ENCODE assay signal across 19 cellular contexts in genomic region chr1:186239211-186239610, GRCh38. TPM values are rescaled to one million over a fixed set of nuclear protein-coding genes. Genes with fewer than 3 reads are reported as not detected.
"Had no signal": no experiment of that assay in that cellular context is flagged by ENCODE, and none has a peak within 500 bp of the region (broad histone marks: within the 10 kb centered on the region; RNA-seq: fewer than 3 reads in every experiment).

No MANE protein-coding gene starts in this region.

- H3K27me3 Mint-ChIP-seq: activated B cell treated with CpG ODN at 0.5 μM for 24 hours; activated CD4-positive, alpha-beta memory T cell treated with anti-CD3 and anti-CD28 coated beads for 36 hours had no signal

- H3K27ac Mint-ChIP-seq: activated B cell treated with CpG ODN at 0.5 μM for 24 hours; activated CD4-positive, alpha-beta memory T cell treated with anti-CD3 and anti-CD28 coated beads for 36 hours; activated naive CD4-positive, alpha-beta T cell treated with anti-CD3 and anti-CD28 coated beads for 36 hours; memory B cell; stimulated activated naive B cell treated with anti-CD40 and anti-IgM and Interleukin-4, amounts not matched to agents 10 μg/mL and 1 μg/mL and 100 μg/mL, for 72 hours had no signal

- H3K9me3 Mint-ChIP-seq: activated B cell treated with CpG ODN at 0.5 μM for 24 hours; activated CD4-positive, alpha-beta memory T cell treated with anti-CD3 and anti-CD28 coated beads for 36 hours; activated naive CD4-positive, alpha-beta T cell treated with anti-CD3 and anti-CD28 coated beads for 36 hours; memory B cell; stimulated activated naive B cell treated with anti-CD40 and anti-IgM and Interleukin-4, amounts not matched to agents 10 μg/mL and 1 μg/mL and 100 μg/mL, for 72 hours had no signal

- H3K36me3 Mint-ChIP-seq: activated CD4-positive, alpha-beta memory T cell treated with anti-CD3 and anti-CD28 coated beads for 36 hours; memory B cell; stimulated activated naive B cell treated with anti-CD40 and anti-IgM and Interleukin-4, amounts not matched to agents 10 μg/mL and 1 μg/mL and 100 μg/mL, for 72 hours had no signal

- H3K4me3 Mint-ChIP-seq: activated B cell treated with CpG ODN at 0.5 μM for 24 hours; activated CD4-positive, alpha-beta memory T cell treated with anti-CD3 and anti-CD28 coated beads for 36 hours; activated naive CD4-positive, alpha-beta T cell treated with anti-CD3 and anti-CD28 coated beads for 36 hours; memory B cell; stimulated activated naive B cell treated with anti-CD40 and anti-IgM and Interleukin-4, amounts not matched to agents 10 μg/mL and 1 μg/mL and 100 μg/mL, for 72 hours had no signal

- DNase-seq: activated B cell treated with CpG ODN at 0.5 μM for 24 hours; activated CD4-positive, alpha-beta memory T cell treated with anti-CD3 and anti-CD28 coated beads for 36 hours; activated CD4-positive, alpha-beta T cell treated with anti-CD3 and anti-CD28 coated beads for 4 hours; activated naive CD4-positive, alpha-beta T cell treated with anti-CD3 and anti-CD28 coated beads for 36 hours; anterior cingulate cortex; cerebellar nuclear complex; left ventricle myocardium superior; occipital lobe; right cardiac atrium; spleen; stimulated activated naive B cell treated with anti-CD40 and anti-IgM and Interleukin-4, amounts not matched to agents 10 μg/mL and 1 μg/mL and 100 μg/mL, for 72 hours; T-helper 1 cell; T-helper 9 cell had no signal

- H3K4me1 Mint-ChIP-seq: activated B cell treated with CpG ODN at 0.5 μM for 24 hours; memory B cell; stimulated activated naive B cell treated with anti-CD40 and anti-IgM and Interleukin-4, amounts not matched to agents 10 μg/mL and 1 μg/mL and 100 μg/mL, for 72 hours had no signal

- H3K4me3 ChIP-seq: prostate gland, spleen, tibial nerve had no signal

RNA-seq across cellular contexts. Expression of gene PRG4, which starts 56.9 kb away (rescaled TPM):
- total RNA-seq: activated B cell treated with CpG ODN at 0.5 μM for 24 hours, bronchial epithelial cell, dermis microvascular lymphatic vessel endothelial cell, fibroblast of villous mesenchyme had no signal
